Comparison of ENCODE assay signal across 16 cellular contexts in genomic region chr14:91261115-91261514, GRCh38. TPM values are rescaled to one million over a fixed set of nuclear protein-coding genes. Genes with fewer than 3 reads are reported as not detected.
DNase-seq lines count a peak whose midpoint lies in the region; ATAC-seq and TF ChIP-seq lines count a peak whose summit lies in the region.
"Had no signal": no experiment of that assay in that cellular context is flagged by ENCODE, and none has a peak within 500 bp of the region (broad histone marks: within the 10 kb centered on the region; RNA-seq: fewer than 3 reads in every experiment).

No MANE protein-coding gene starts in this region.

- no peak overlapping the region for H3K4me3 ChIP-seq in thyroid gland (replicated peaks in 1 of 3)
- H3K4me3 ChIP-seq: hepatocyte, ovary had no signal

- no peaks in the 10 kb centered on the region for H3K9me3 ChIP-seq in thyroid gland
- H3K9me3 ChIP-seq: Caco-2, ovary had no signal

- H3K4me1 Mint-ChIP-seq in T-helper 1 cell treated with Interleukin-12 subunit alpha and Interleukin-12 subunit beta and Interleukin-4 antibody, amounts not matched to agents 30 μg/mL and 1 μg/mL, for 36 hours (ENCODE audit: low read depth), result peaks cover 54% of the 10 kb centered on the region
- H3K4me1 Mint-ChIP-seq in activated naive CD4-positive, alpha-beta T cell treated with anti-CD3 and anti-CD28 coated beads, Interleukin-2, amount 50 U/mL, for 24 hours, result peaks cover 60% of the 10 kb centered on the region

- no peak overlapping the region for H3K27ac ChIP-seq in thyroid gland
- H3K27ac ChIP-seq: hepatocyte, ovary, WERI-Rb-1 had no signal

- intact Hi-C loops in thyroid gland (cut with DNase I), result no loop called here

- DNase-seq in activated effector memory CD4-positive, alpha-beta T cell treated with anti-CD3 and anti-CD28 coated beads, Interleukin-2, amount 50 U/mL, for 16 hours, result peak; percentile 77
- no peak for DNase-seq in activated effector memory CD4-positive, alpha-beta T cell treated with Interleukin-2 at 50 U/mL for 16 hours
- DNase-seq in stimulated activated CD8-positive, alpha-beta memory T cell treated with anti-CD3 and anti-CD28 coated beads, Interleukin-4, amount 100 ng/mL, for 48 hours, result peak; percentile 63
- no peak for DNase-seq in thyroid gland
- no peak for DNase-seq in AG08396 (ENCODE audit: low spot score)
- DNase-seq: Caco-2, NCI-H2029, NCI-H524, ovary, WERI-Rb-1 had no signal

- TF ChIP-seq CTCF in thyroid gland (IDR thresholded peaks at IDR 0.05), result no peak

- H3K4me1 ChIP-seq in thyroid gland, result peaks cover 0 to 10% of the 10 kb centered on the region in 2 donors

- no peaks in the 10 kb centered on the region for H3K9me3 Mint-ChIP-seq in T-helper 1 cell treated with Interleukin-12 subunit alpha and Interleukin-12 subunit beta and Interleukin-4 antibody, amounts not matched to agents 30 μg/mL and 1 μg/mL, for 36 hours
- no peaks in the 10 kb centered on the region for H3K9me3 Mint-ChIP-seq in activated naive CD4-positive, alpha-beta T cell treated with anti-CD3 and anti-CD28 coated beads, Interleukin-2, amount 50 U/mL, for 24 hours

- H3K36me3 Mint-ChIP-seq in T-helper 1 cell treated with Interleukin-12 subunit alpha and Interleukin-12 subunit beta and Interleukin-4 antibody, amounts not matched to agents 30 μg/mL and 1 μg/mL, for 36 hours (ENCODE audit: low read depth), result peaks cover 18% of the 10 kb centered on the region
- no peaks in the 10 kb centered on the region for H3K36me3 Mint-ChIP-seq in activated naive CD4-positive, alpha-beta T cell treated with anti-CD3 and anti-CD28 coated beads, Interleukin-2, amount 50 U/mL, for 24 hours
- H3K36me3 Mint-ChIP-seq: brain had no signal

- no peaks in the 10 kb centered on the region for H3K27me3 ChIP-seq in thyroid gland
- H3K27me3 ChIP-seq: ovary had no signal

- no peak for ATAC-seq in HG02763 (IDR thresholded peaks at IDR 0.05; ENCODE audit: unreplicated experiment)
- ATAC-seq: Panc1 had no signal

- no peak for TF ChIP-seq POLR2A in thyroid gland (IDR thresholded peaks at IDR 0.05)

- no peaks in the 10 kb centered on the region for H3K36me3 ChIP-seq in thyroid gland
- H3K36me3 ChIP-seq: ovary, WERI-Rb-1 had no signal

- H3K27me3 Mint-ChIP-seq in T-helper 1 cell treated with Interleukin-12 subunit alpha and Interleukin-12 subunit beta and Interleukin-4 antibody, amounts not matched to agents 30 μg/mL and 1 μg/mL, for 36 hours (ENCODE audit: low read depth), result no peaks in the 10 kb centered on the region
- H3K27me3 Mint-ChIP-seq in activated naive CD4-positive, alpha-beta T cell treated with anti-CD3 and anti-CD28 coated beads, Interleukin-2, amount 50 U/mL, for 24 hours, result no peaks in the 10 kb centered on the region

- 92 to 99% methylated on average over 5 of the region's 5 CpGs for WGBS in thyroid gland, 2 donors

- H3K27ac Mint-ChIP-seq in T-helper 1 cell treated with Interleukin-12 subunit alpha and Interleukin-12 subunit beta and Interleukin-4 antibody, amounts not matched to agents 30 μg/mL and 1 μg/mL, for 36 hours, result peak overlapping the region; percentile 85
- peak overlapping the region; percentile 16 for H3K27ac Mint-ChIP-seq in activated naive CD4-positive, alpha-beta T cell treated with anti-CD3 and anti-CD28 coated beads, Interleukin-2, amount 50 U/mL, for 24 hours
- H3K27ac Mint-ChIP-seq: brain had no signal

- H3K4me3 Mint-ChIP-seq in T-helper 1 cell treated with Interleukin-12 subunit alpha and Interleukin-12 subunit beta and Interleukin-4 antibody, amounts not matched to agents 30 μg/mL and 1 μg/mL, for 36 hours, result peak overlapping the region; percentile 23
- peak overlapping the region; percentile 15 for H3K4me3 Mint-ChIP-seq in activated naive CD4-positive, alpha-beta T cell treated with anti-CD3 and anti-CD28 coated beads, Interleukin-2, amount 50 U/mL, for 24 hours
- H3K4me3 Mint-ChIP-seq: brain had no signal

RNA-seq across cellular contexts. Expression of gene GPR68, which starts 16.6 kb away (rescaled TPM):
- under 1 TPM in 3 of 4 donors, not detected in 1; 0.13 to 0.73 (median 0.42) TPM for total RNA-seq in thyroid gland

Comparison
In these comparisons a context has a peak if more than half of its experiments do, and no peak if none do; other contexts are left out.
1. DNase-seq: peak in activated effector memory CD4-positive, alpha-beta T cell treated with anti-CD3 and anti-CD28 coated beads, Interleukin-2, amount 50 U/mL, for 16 hours (single experiment) and stimulated activated CD8-positive, alpha-beta memory T cell treated with anti-CD3 and anti-CD28 coated beads, Interleukin-4, amount 100 ng/mL, for 48 hours (single experiment); none in activated effector memory CD4-positive, alpha-beta T cell treated with Interleukin-2 at 50 U/mL for 16 hours (single experiment), thyroid gland (0 of 2) and AG08396 (single experiment).